In genomic region chr4:78704981-78705757, GRCh38 we compare ENCODE assay signal across 10 cellular contexts.
DNase-seq lines count a peak whose midpoint lies in the region; ATAC-seq, FAIRE-seq and TF ChIP-seq lines count a peak whose summit lies in the region.
"Had no signal": no experiment of that assay in that cellular context is flagged by ENCODE, and none has a peak within 500 bp of the region (broad histone marks: within the 10 kb centered on the region; RNA-seq: fewer than 3 reads in every experiment).

No MANE protein-coding gene starts in this region.

- TF ChIP-seq CTCF in fibroblast of the aortic adventitia (IDR thresholded peaks at IDR 0.05; ENCODE audit: insufficient read depth, low read length): no peak

- ATAC-seq in HG03159 (IDR thresholded peaks at IDR 0.05; ENCODE audit: unreplicated experiment): no peak
- ATAC-seq in GM21447 (IDR thresholded peaks at IDR 0.05; ENCODE audit: unreplicated experiment): no peak
- ATAC-seq: activated naive CD8-positive, alpha-beta T cell treated with anti-CD3 and anti-CD28 coated beads, Interleukin-2, amount 50 U/mL, for 24 hours had no signal

- WGBS in small intestine, 3 donors: 15 to 58% (median 44%) methylated on average over 4 of the region's 4 CpGs

- no peak for TF ChIP-seq POLR2A in H54 (IDR thresholded peaks at IDR 0.05; ENCODE audit: low read depth, low read length)

- FAIRE-seq in H54 (lab: Jason Lieb, UNC): peak; percentile 11
- no peak for FAIRE-seq in small intestine (lab: Jason Lieb, UNC)
- FAIRE-seq: HTR-8/SVneo had no signal

- H3K36me3 ChIP-seq in small intestine (ENCODE audit: control insufficient read depth in 2 of 2, insufficient read depth in 2 of 2, low read length in 2 of 2) (no peaks in the 10 kb centered on the region), HAP-1 (replicated peaks) (no peaks in the 10 kb centered on the region)
- H3K36me3 ChIP-seq: prostate gland had no signal

- no peaks in the 10 kb centered on the region for H3K27me3 ChIP-seq in small intestine (ENCODE audit: control insufficient read depth in 2 of 2, insufficient read depth in 2 of 2, low read length in 2 of 2)
- no peaks in the 10 kb centered on the region for H3K27me3 ChIP-seq in HAP-1 (ENCODE audit: low read depth)

- H3K9me3 ChIP-seq in small intestine (ENCODE audit: control insufficient read depth, low read depth): no peaks in the 10 kb centered on the region
- H3K9me3 ChIP-seq in HAP-1: 0 out of 2 replicates have a peak, but pooled peaks cover 3% of the 10 kb centered on the region
- H3K9me3 ChIP-seq: prostate gland had no signal

- in situ Hi-C loops in HAP-1 (cut with MboI; ENCODE audit: low sequenced_read_pairs): no loop called here

- H3K4me3 ChIP-seq in fibroblast of the aortic adventitia (ENCODE audit: low read depth, low read length): no peak overlapping the region
- H3K4me3 ChIP-seq in small intestine (ENCODE audit: low read depth in 1 of 2, low read length in 2 of 2): no peak overlapping the region
- no peak overlapping the region for H3K4me3 ChIP-seq in HAP-1
- H3K4me3 ChIP-seq: prostate gland had no signal

- H3K27ac ChIP-seq in small intestine (ENCODE audit: low read depth in 1 of 2, low read length in 1 of 2): peak overlapping the region; percentile 27 to 43
- H3K27ac ChIP-seq: prostate gland had no signal

- DNase-seq in H54 (ENCODE audit: insufficient read length, low spot score) (no peak), T1000 (lab: John Stamatoyannopoulos, UW) (peak; percentile 55), fibroblast of the aortic adventitia (ENCODE audit: low read depth) (peak; percentile 73), small intestine (peak; percentile 87), HAP-1 (ENCODE audit: low spot score in 2 of 2) (no peak)
- DNase-seq: activated naive CD8-positive, alpha-beta T cell treated with anti-CD3 and anti-CD28 coated beads, Interleukin-2, amount 50 U/mL, for 24 hours had no signal

- H3K4me1 ChIP-seq in small intestine (ENCODE audit: control insufficient read depth in 2 of 2, insufficient read depth in 1 of 2, low read depth in 1 of 2, low read length in 1 of 2): peaks cover 4 to 5% of the 10 kb centered on the region in 2 donors
- no peaks in the 10 kb centered on the region for H3K4me1 ChIP-seq in HAP-1
- H3K4me1 ChIP-seq: prostate gland had no signal

Comparison
In these comparisons a context has a peak if more than half of its experiments do, and no peak if none do; other contexts are left out.
1. DNase-seq: peak in T1000 (single experiment), fibroblast of the aortic adventitia (single experiment) and small intestine (single experiment); none in H54 (single experiment) and HAP-1 (0 of 2).